In genomic region chr13:46367622-46368327, GRCh38 we compare ENCODE assay signal across 25 cellular contexts. TPM values are rescaled to one million over a fixed set of nuclear protein-coding genes. Genes with fewer than 3 reads are reported as not detected.
DNase-seq lines count a peak whose midpoint lies in the region; ATAC-seq, FAIRE-seq and TF ChIP-seq lines count a peak whose summit lies in the region.
"Had no signal": no experiment of that assay in that cellular context is flagged by ENCODE, and none has a peak within 500 bp of the region (broad histone marks: within the 10 kb centered on the region; RNA-seq: fewer than 3 reads in every experiment).

No MANE protein-coding gene starts in this region.

- H4K20me1 ChIP-seq in fibroblast of lung (ENCODE audit: control insufficient read depth, extremely low read depth, insufficient read depth, low read length): no peaks in the 10 kb centered on the region

- no peaks in the 10 kb centered on the region for H3K9me3 Mint-ChIP-seq in activated CD4-positive, alpha-beta T cell treated with anti-CD3 and anti-CD28 coated beads for 36 hours (ENCODE audit: low read depth)
- H3K9me3 Mint-ChIP-seq: mesothelial cell of epicardium, neural crest cell, T-cell had no signal

- peaks cover 2% of the 10 kb centered on the region for H3K4me1 ChIP-seq in fibroblast of lung (ENCODE audit: control insufficient read depth, extremely low read depth, insufficient read depth, low read length)

- H3K27me3 ChIP-seq in fibroblast of lung (ENCODE audit: control insufficient read depth, insufficient read depth, low read length): no peaks in the 10 kb centered on the region
- H3K27me3 ChIP-seq: cardiac muscle cell, esophagus muscularis mucosa, tibial artery had no signal

- POLR2A ChIA-PET in activated CD4-positive, alpha-beta T cell treated with anti-CD3 and anti-CD28 coated beads for 36 hours (lab: Charles Lee): no interaction called here

- no peak for FAIRE-seq in RCC 7860 (lab: Jason Lieb, UNC)
- FAIRE-seq: kidney had no signal

- no peak overlapping the region for H3K4me3 ChIP-seq in fibroblast of lung (replicated peaks in 1 of 4; ENCODE audit: control extremely low read depth in 1 of 4, insufficient read depth in 1 of 4, low read depth in 3 of 4, low read length in 4 of 4)
- H3K4me3 ChIP-seq in skeletal muscle cell (ENCODE audit: low read depth, low read length): no peak overlapping the region
- H3K4me3 ChIP-seq: cardiac muscle cell, esophagus muscularis mucosa, tibial artery had no signal

- CTCF ChIA-PET in activated CD4-positive, alpha-beta T cell treated with anti-CD3 and anti-CD28 coated beads for 36 hours (lab: Charles Lee): no interaction called here

- no peak overlapping the region for H3K9ac ChIP-seq in fibroblast of lung (ENCODE audit: insufficient read depth, low read length)

- peaks cover 2% of the 10 kb centered on the region for H3K27me3 Mint-ChIP-seq in activated CD4-positive, alpha-beta T cell treated with anti-CD3 and anti-CD28 coated beads for 36 hours

- no peaks in the 10 kb centered on the region for H3K36me3 Mint-ChIP-seq in activated CD4-positive, alpha-beta T cell treated with anti-CD3 and anti-CD28 coated beads for 36 hours (ENCODE audit: low read depth)
- H3K36me3 Mint-ChIP-seq: mesothelial cell of epicardium, T-cell had no signal

- no peak overlapping the region for H2AFZ ChIP-seq in fibroblast of lung (ENCODE audit: low read length)

- no peak overlapping the region for H3K4me2 ChIP-seq in fibroblast of lung (ENCODE audit: extremely low read depth, insufficient read depth, low read length)

- no peaks in the 10 kb centered on the region for H3K9me3 ChIP-seq in fibroblast of lung (ENCODE audit: control insufficient read depth, insufficient read depth, low read depth, low read length)
- H3K9me3 ChIP-seq: esophagus muscularis mucosa, tibial artery had no signal

- no peak overlapping the region for H3K27ac Mint-ChIP-seq in activated CD4-positive, alpha-beta T cell treated with anti-CD3 and anti-CD28 coated beads for 36 hours
- H3K27ac Mint-ChIP-seq: mesothelial cell of epicardium, T-cell had no signal

- no peak overlapping the region for H3K4me3 Mint-ChIP-seq in activated CD4-positive, alpha-beta T cell treated with anti-CD3 and anti-CD28 coated beads for 36 hours
- H3K4me3 Mint-ChIP-seq: mesothelial cell of epicardium, neural crest cell, T-cell had no signal

- no peak for DNase-seq in activated CD4-positive, alpha-beta T cell treated with anti-CD3 and anti-CD28 coated beads for 36 hours
- DNase-seq in activated CD4-positive, alpha-beta T cell treated with anti-CD3 and anti-CD28 coated beads for 48 hours: no peak
- DNase-seq in RCC 7860 (ENCODE audit: low spot score) (peak; percentile 45), fibroblast of lung (ENCODE audit: low read depth in 2 of 2) (peak; percentile 45 to 64), skeletal muscle cell (ENCODE audit: low read depth) (peak; percentile 73), AG08395 (ENCODE audit: low spot score) (no peak)
- DNase-seq: activated CD4-positive, alpha-beta T cell treated with anti-CD3 and anti-CD28 coated beads, Interleukin-2, amount 50 U/mL, for 48 hours; activated naive CD4-positive, alpha-beta T cell treated with anti-CD3 and anti-CD28 coated beads, Interleukin-2, amount 50 U/mL, for 16 hours; activated T-cell treated with anti-CD3 and anti-CD28 coated beads for 4 hours; C1 segment of cervical spinal cord; DMS153; GOT3; hippocampal formation; kidney; NCI-H2029; Right ventricle myocardium superior; T-cell; tibial artery had no signal

- peak; percentile 65 for ATAC-seq in activated CD4-positive, alpha-beta T cell treated with anti-CD3 and anti-CD28 coated beads for 36 hours
- ATAC-seq in GM19452 (IDR thresholded peaks at IDR 0.05; ENCODE audit: unreplicated experiment): no peak
- ATAC-seq in HG02852 (IDR thresholded peaks at IDR 0.05; ENCODE audit: unreplicated experiment): no peak
- ATAC-seq: T-cell had no signal

- H3K4me1 Mint-ChIP-seq in activated CD4-positive, alpha-beta T cell treated with anti-CD3 and anti-CD28 coated beads for 36 hours: peaks cover 15% of the 10 kb centered on the region
- H3K4me1 Mint-ChIP-seq: neural crest cell had no signal

- TF ChIP-seq CTCF in fibroblast of lung (conservative IDR thresholded peaks at IDR 0.05 in 1 of 2, IDR thresholded peaks at IDR 0.05 in 1 of 2; ENCODE audit: low read depth in 1 of 2, low read length in 2 of 2): no peak

- intact Hi-C loops in activated CD4-positive, alpha-beta T cell treated with anti-CD3 and anti-CD28 coated beads for 36 hours (cut with DNase I, micrococcal nuclease): no loop called here

- no peak overlapping the region for H3K27ac ChIP-seq in fibroblast of lung (ENCODE audit: insufficient read depth, low read length)
- H3K27ac ChIP-seq: 22Rv1, cardiac muscle cell, esophagus muscularis mucosa had no signal

- H3K36me3 ChIP-seq in fibroblast of lung (ENCODE audit: control insufficient read depth, insufficient read depth, low read length): no peaks in the 10 kb centered on the region
- H3K36me3 ChIP-seq: cardiac muscle cell, esophagus muscularis mucosa, tibial artery had no signal

- H3K79me2 ChIP-seq in fibroblast of lung (ENCODE audit: control insufficient read depth, insufficient read depth, low read length): no peaks in the 10 kb centered on the region

RNA-seq across cellular contexts. Expression of gene RUBCNL, which starts 19.3 kb away (rescaled TPM):
- 1 to 10 TPM; 1.0 to 1.1 TPM for total RNA-seq in activated CD4-positive, alpha-beta T cell treated with anti-CD3 and anti-CD28 coated beads for 36 hours
- total RNA-seq in fibroblast of lung: 3.6 and 4.1 TPM in 2 replicates
- polyA plus RNA-seq in fibroblast of lung: 0.70 and 0.71 TPM in 2 replicates
- polyA plus RNA-seq in fibroblast of lung (2012): 0.51 and 0.71 TPM in 2 replicates
- polyA minus RNA-seq in fibroblast of lung (ENCODE audit: low replicate concordance): 1.2 TPM in 1 of 2 replicates, not detected in the other

Comparison
In these comparisons a context has a peak if more than half of its experiments do, and no peak if none do; other contexts are left out.
1. DNase-seq: peak in RCC 7860 (single experiment), fibroblast of lung (2 of 2) and skeletal muscle cell (single experiment); none in activated CD4-positive, alpha-beta T cell treated with anti-CD3 and anti-CD28 coated beads for 36 hours (single experiment), activated CD4-positive, alpha-beta T cell treated with anti-CD3 and anti-CD28 coated beads for 48 hours (single experiment) and AG08395 (single experiment).